Comparison of ENCODE assay signal across 8 cellular contexts in the genomic region with DNA sequence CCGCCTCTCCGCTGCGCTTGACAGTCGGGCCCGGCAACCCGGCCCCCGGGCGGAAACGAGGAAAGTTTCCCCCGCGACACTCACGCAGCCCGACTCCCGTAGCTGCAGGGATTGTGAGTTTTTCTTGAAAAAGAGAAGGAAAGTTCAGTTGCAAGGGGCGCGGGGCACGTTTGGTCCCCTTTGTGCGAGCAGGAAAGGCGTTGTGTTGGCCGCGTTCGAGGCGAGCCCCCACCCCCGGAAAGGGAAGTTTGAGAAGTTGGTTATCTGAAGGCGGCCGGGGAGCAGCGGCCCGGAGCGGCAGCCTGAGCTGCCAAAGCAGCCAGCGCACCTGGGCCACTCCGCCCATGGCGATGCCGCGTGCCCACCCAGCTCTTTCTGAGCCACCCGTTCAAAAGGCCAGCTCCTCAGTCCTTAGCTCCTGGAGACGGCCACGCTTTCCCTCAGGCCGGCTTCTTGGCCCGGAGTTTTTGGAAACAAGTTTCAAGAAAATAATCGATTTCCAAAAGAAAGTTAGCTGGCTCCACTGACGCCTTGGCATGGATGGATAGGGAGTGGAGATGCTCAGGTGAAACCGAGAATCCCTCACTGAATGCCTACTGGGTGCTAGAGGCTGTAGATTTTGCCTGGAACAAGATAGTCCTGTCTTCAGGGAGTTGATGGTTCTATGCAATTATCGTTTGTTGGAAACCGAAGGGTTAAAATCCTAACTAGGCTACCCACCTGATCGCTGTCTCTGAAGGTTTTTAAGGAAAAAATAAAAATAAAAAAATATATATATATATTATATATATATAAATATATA. TPM values are rescaled to one million over a fixed set of nuclear protein-coding genes. Genes with fewer than 3 reads are reported as not detected.
A peak's percentile ranks its signal among the peaks of the same experiment; 100 is the strongest.
DNase-seq lines count a peak whose midpoint lies in the region; ATAC-seq and TF ChIP-seq lines count a peak whose summit lies in the region.

No MANE protein-coding gene starts in this region.

- H3K4me1 ChIP-seq in cardiac muscle cell (ENCODE audit: low read depth) = no peaks in the 10 kb centered on the region

- CTCF ChIA-PET in RWPE1 (lab: Yijun Ruan, JAX) = interaction anchor here (1.1 kb wide), 1 partner anchor 86 kb away, joined by 9 read pairs; no protein-coding TSS in a partner anchor

- peak overlapping the region; percentile 99 for H3K27ac ChIP-seq in RWPE1
- no peak overlapping the region for H3K27ac ChIP-seq in cardiac muscle cell

- no peaks in the 10 kb centered on the region for H3K9me3 ChIP-seq in cardiac muscle cell (ENCODE audit: low read depth)

- POLR2A ChIA-PET in RWPE1 (lab: Yijun Ruan, JAX; ENCODE audit: low non-redundant PET) = no interaction called here

- H3K27me3 ChIP-seq in cardiac muscle cell = no peaks in the 10 kb centered on the region

- peak overlapping the region; percentile 91 for H3K27ac Mint-ChIP-seq in progenitor cell of endocrine pancreas

- H3K36me3 Mint-ChIP-seq in progenitor cell of endocrine pancreas (ENCODE audit: insufficient read depth) = peaks cover 1% of the 10 kb centered on the region

- H3K4me3 ChIP-seq in cardiac muscle cell = peak overlapping the region; percentile 65

- peaks cover 2% of the 10 kb centered on the region for H3K9me3 Mint-ChIP-seq in progenitor cell of endocrine pancreas (ENCODE audit: low read depth)

- TF ChIP-seq CTCF in RWPE1 (conservative IDR thresholded peaks at IDR 0.05; ENCODE audit: low read depth) (no peak), cardiac muscle cell (IDR thresholded peaks at IDR 0.05; ENCODE audit: low read depth, low read length) (no peak), progenitor cell of endocrine pancreas (IDR thresholded peaks at IDR 0.05; ENCODE audit: unreplicated experiment) (no peak)

- ATAC-seq in HG03045 (IDR thresholded peaks at IDR 0.05; ENCODE audit: unreplicated experiment) = peak; percentile 52

- H3K4me3 Mint-ChIP-seq in progenitor cell of endocrine pancreas (ENCODE audit: low read depth) = peak overlapping the region; percentile 97

- no peaks in the 10 kb centered on the region for H3K27me3 Mint-ChIP-seq in progenitor cell of endocrine pancreas

- peaks cover 42% of the 10 kb centered on the region for H3K4me1 Mint-ChIP-seq in progenitor cell of endocrine pancreas (ENCODE audit: low read depth)

- DNase-seq in NCI-H1092 treated with DMSO at 0.1 percent for 48 hours (lab: John Stamatoyannopoulos, UW) = peak; percentile 1
- DNase-seq in NCI-H1092 (lab: John Stamatoyannopoulos, UW) = no peak
- DNase-seq in RWPE1 (ENCODE audit: low spot score) = peak; percentile 14
- DNase-seq in activated naive CD4-positive, alpha-beta T cell treated with Interleukin-2 at 50 U/mL for 16 hours = peak; percentile 75
- peak; percentile 61 to 69 for DNase-seq in cardiac muscle cell (ENCODE audit: low read depth in 1 of 2, low spot score in 1 of 2)
- peak; percentile 34 for DNase-seq in progenitor cell of endocrine pancreas (ENCODE audit: low spot score, unreplicated experiment)
- no peak for DNase-seq in NCI-H345 treated with DMSO at 0.1 percent for 48 hours (lab: John Stamatoyannopoulos, UW; ENCODE audit: unreplicated experiment)

- no peaks in the 10 kb centered on the region for H3K36me3 ChIP-seq in cardiac muscle cell

RNA-seq across cellular contexts. Expression of gene TGFBR2, which starts 0.8 kb away (rescaled TPM):
- 10.4 and 11.2 TPM in 2 replicates for total RNA-seq in cardiac muscle cell
- 7.0 and 9.1 TPM in 2 replicates for polyA plus RNA-seq in cardiac muscle cell
- total RNA-seq in progenitor cell of endocrine pancreas = 21.1 and 21.2 TPM in 2 replicates

Comparison
In these comparisons a context has a peak if more than half of its experiments do, and no peak if none do; other contexts are left out.
1. DNase-seq: peak in NCI-H1092 treated with DMSO at 0.1 percent for 48 hours (single experiment), RWPE1 (single experiment), activated naive CD4-positive, alpha-beta T cell treated with Interleukin-2 at 50 U/mL for 16 hours (single experiment), cardiac muscle cell (2 of 2) and progenitor cell of endocrine pancreas (single experiment); none in NCI-H1092 (single experiment) and NCI-H345 treated with DMSO at 0.1 percent for 48 hours (single experiment).